ENCODE assay signal across 1 cellular context in the genomic region with DNA sequence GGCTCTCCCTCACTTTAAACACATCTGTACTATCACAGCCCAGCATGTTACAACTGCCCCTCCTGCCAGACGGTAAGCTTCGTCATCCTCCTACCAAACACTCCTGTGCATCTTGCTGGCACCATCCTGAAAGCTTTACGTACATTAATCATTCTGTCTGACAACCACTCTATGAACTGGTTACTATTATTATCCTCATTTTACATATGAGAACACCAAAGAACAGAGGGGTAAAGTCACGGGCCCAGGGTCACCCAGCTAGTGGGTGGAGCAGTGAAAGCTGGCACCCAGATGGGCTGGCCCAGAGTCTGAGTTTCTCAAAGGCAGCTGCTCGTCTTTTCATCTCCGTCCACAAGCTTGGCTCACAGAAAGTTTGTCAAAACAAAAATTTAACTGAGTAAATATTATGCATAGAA.
TF ChIP-seq lines count a peak whose summit lies in the region.

No MANE protein-coding gene starts in this region.

TF ChIP-seq in K562, 482 proteins besides CTCF, POLR2A, EP300 and RAD21 (continued from another document):
- TF ChIP-seq U2AF2 (optimal IDR thresholded peaks at IDR 0.05; ENCODE audit: low read depth, low read length) (no peak), CBFA2T3 (IDR thresholded peaks at IDR 0.05) (peak; percentile 48; the same call in 1 of the 2 replicates), CBFA2T2 (conservative IDR thresholded peaks at IDR 0.05) (peak; percentile 23; the same call in 1 of the 2 replicates), RBM25 (IDR thresholded peaks at IDR 0.05; ENCODE audit: low read depth, low read length, severe bottlenecking) (peak; percentile 14), PCBP2 (IDR thresholded peaks at IDR 0.05; ENCODE audit: low read depth, low read length, poor library complexity, severe bottlenecking) (no peak)
- TF ChIP-seq, protein P1, sequence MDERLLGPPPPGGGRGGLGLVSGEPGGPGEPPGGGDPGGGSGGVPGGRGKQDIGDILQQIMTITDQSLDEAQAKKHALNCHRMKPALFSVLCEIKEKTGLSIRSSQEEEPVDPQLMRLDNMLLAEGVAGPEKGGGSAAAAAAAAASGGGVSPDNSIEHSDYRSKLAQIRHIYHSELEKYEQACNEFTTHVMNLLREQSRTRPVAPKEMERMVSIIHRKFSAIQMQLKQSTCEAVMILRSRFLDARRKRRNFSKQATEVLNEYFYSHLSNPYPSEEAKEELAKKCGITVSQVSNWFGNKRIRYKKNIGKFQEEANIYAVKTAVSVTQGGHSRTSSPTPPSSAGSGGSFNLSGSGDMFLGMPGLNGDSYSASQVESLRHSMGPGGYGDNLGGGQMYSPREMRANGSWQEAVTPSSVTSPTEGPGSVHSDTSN (CRISPR knock-in tag; IDR thresholded peaks at IDR 0.05; ENCODE audit: low read depth): no peak
- TF ChIP-seq, protein P1 (tag; conservative IDR thresholded peaks at IDR 0.05; ENCODE audit: low read depth): peak; percentile 43; the same call in 1 of the 2 replicates
- TF ChIP-seq, protein P2, sequence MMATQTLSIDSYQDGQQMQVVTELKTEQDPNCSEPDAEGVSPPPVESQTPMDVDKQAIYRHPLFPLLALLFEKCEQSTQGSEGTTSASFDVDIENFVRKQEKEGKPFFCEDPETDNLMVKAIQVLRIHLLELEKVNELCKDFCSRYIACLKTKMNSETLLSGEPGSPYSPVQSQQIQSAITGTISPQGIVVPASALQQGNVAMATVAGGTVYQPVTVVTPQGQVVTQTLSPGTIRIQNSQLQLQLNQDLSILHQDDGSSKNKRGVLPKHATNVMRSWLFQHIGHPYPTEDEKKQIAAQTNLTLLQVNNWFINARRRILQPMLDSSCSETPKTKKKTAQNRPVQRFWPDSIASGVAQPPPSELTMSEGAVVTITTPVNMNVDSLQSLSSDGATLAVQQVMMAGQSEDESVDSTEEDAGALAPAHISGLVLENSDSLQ (IDR thresholded peaks at IDR 0.05): peak; percentile 64
